ENCODE assay signal across 8 cellular contexts in genomic region chr4:80336582-80336981, GRCh38. TPM values are rescaled to one million over a fixed set of nuclear protein-coding genes. Genes with fewer than 3 reads are reported as not detected.
A peak's percentile ranks its signal among the peaks of the same experiment; 100 is the strongest.
DNase-seq lines count a peak whose midpoint lies in the region; ATAC-seq, FAIRE-seq and TF ChIP-seq lines count a peak whose summit lies in the region.

No MANE protein-coding gene starts in this region.

- TF ChIP-seq RAD21 in H1 (IDR thresholded peaks at IDR 0.05 in 1 of 2, conservative IDR thresholded peaks at IDR 0.05 in 1 of 2; ENCODE audit: low read depth in 2 of 2, low read length in 2 of 2) = peak; percentile 62 to 69

- H4K5ac ChIP-seq in H1 (ENCODE audit: insufficient read length, low read depth, low read length) = no peak overlapping the region

- WGBS in H1 (ENCODE audit: extremely low coverage in 1 of 2, insufficient coverage in 1 of 2, insufficient read length in 1 of 2, insufficient replicate concordance in 2 of 2, low coverage in 1 of 2, low lambda C conversion rate in 2 of 2, missing lambda C conversion rate in 1 of 2), 2 experiments = 37% methylated on average over 10 of the region's 10 CpGs; no CpG with 5 or more reads in 1 of the 2 experiments

- no peak for TF ChIP-seq POLR2A in H1 (IDR thresholded peaks at IDR 0.05; ENCODE audit: control extremely low read depth in 1 of 2, low read depth in 2 of 2, low read length in 2 of 2)

- TF ChIP-seq EP300 in H1 (IDR thresholded peaks at IDR 0.05; ENCODE audit: borderline replicate concordance in 1 of 2, low read depth in 2 of 2, low read length in 2 of 2) = no peak

- FAIRE-seq in H1 (lab: Jason Lieb, UNC) = peak; percentile 57

- H3K56ac ChIP-seq in H1 (replicated peaks; ENCODE audit: insufficient read length, low read depth, low read length) = no peak overlapping the region

- H3K4me2 ChIP-seq in H1 (ENCODE audit: insufficient read depth in 1 of 2, low read depth in 2 of 2, low read length in 2 of 2) = peak overlapping the region; percentile 54 to 93; a peak in 3 of 4 replicates

- H3K4me3 ChIP-seq in NT2/D1 (ENCODE audit: insufficient read length, low read depth) = peak overlapping the region; percentile 11
- peak overlapping the region in 2 of 4 experiments; percentile 81 to 84; a peak in 3 of 8 replicates for H3K4me3 ChIP-seq in H1 (ENCODE audit: extremely low read depth in 1 of 4, insufficient read depth in 2 of 4, low read depth in 3 of 4, low read length in 4 of 4)

- intact Hi-C loops in Right ventricle myocardium inferior (cut with DNase I) (loop anchor here (5.0 kb wide), 2 partner anchors 134 to 1384 kb away; no protein-coding TSS in a partner anchor), cardiac septum (cut with DNase I) (loop anchor here (10.0 kb wide), 1 partner anchor 1382 kb away; no protein-coding TSS in a partner anchor)

- no peaks in the 10 kb centered on the region for H3K79me1 ChIP-seq in H1 (ENCODE audit: low read depth, low read length)

- H4K20me1 ChIP-seq in H1 (replicated peaks in 1 of 2; ENCODE audit: control insufficient read depth in 1 of 2, insufficient read depth in 2 of 2, low read length in 2 of 2) = no peaks in the 10 kb centered on the region

- H4K8ac ChIP-seq in H1 (ENCODE audit: extremely low read depth, insufficient read depth, low read length) = no peak overlapping the region

- H3K36me3 ChIP-seq in NT2/D1 (ENCODE audit: insufficient read depth, insufficient read length, low read length) = no peaks in the 10 kb centered on the region
- H3K36me3 ChIP-seq in H1 (ENCODE audit: control insufficient read depth in 2 of 4, insufficient read depth in 4 of 4, low read length in 3 of 4) = no peaks in the 10 kb centered on the region

- H3K18ac ChIP-seq in H1 (ENCODE audit: extremely low read depth, low read length) = no peak overlapping the region

- no peak overlapping the region for H3K14ac ChIP-seq in H1 (ENCODE audit: insufficient read length)

- no peaks in the 10 kb centered on the region for H3K79me2 ChIP-seq in H1 (ENCODE audit: control insufficient read depth in 1 of 2, insufficient read depth in 2 of 2, low read length in 2 of 2)

- no peak overlapping the region for H3K4ac ChIP-seq in H1 (replicated peaks; ENCODE audit: insufficient read length, low read depth, low read length)

- no peak overlapping the region for H3K9ac ChIP-seq in NT2/D1 (ENCODE audit: insufficient read length, low read depth)
- H3K9ac ChIP-seq in H1 (replicated peaks in 1 of 4; ENCODE audit: extremely low read depth in 1 of 4, low read depth in 3 of 4, low read length in 3 of 4) = no peak overlapping the region

- peaks cover 2% of the 10 kb centered on the region; the same call in 1 of the 2 replicates for H3K23me2 ChIP-seq in H1 (ENCODE audit: low read depth, low read length)

- H2AK5ac ChIP-seq in H1 (ENCODE audit: low read depth, low read length) = no peak overlapping the region

- no peak overlapping the region for H3K27ac ChIP-seq in H1 (ENCODE audit: low read depth, low read length)

- POLR2A ChIA-PET in H1 (lab: Charles Lee; ENCODE audit: partially characterized antibody) = interaction anchor here (0.8 kb wide), 2 partner anchors 116 to 717 kb away, joined by 3 read pairs; no protein-coding TSS in a partner anchor

- ATAC-seq in Right ventricle myocardium inferior = peak; percentile 56
- ATAC-seq in HG03460 (IDR thresholded peaks at IDR 0.05; ENCODE audit: unreplicated experiment) = no peak
- ATAC-seq in HG02938 (IDR thresholded peaks at IDR 0.05; ENCODE audit: unreplicated experiment) = no peak

- H4K91ac ChIP-seq in H1 (replicated peaks; ENCODE audit: insufficient read length, low read length) = no peak overlapping the region

- H2BK12ac ChIP-seq in H1 (ENCODE audit: low read depth, low read length) = no peak overlapping the region

- no peak overlapping the region for H2BK5ac ChIP-seq in H1 (ENCODE audit: low read depth, low read length)

- no peak overlapping the region for H2BK120ac ChIP-seq in H1 (replicated peaks; ENCODE audit: low read depth, low read length)

- peak; percentile 45 for DNase-seq in Right ventricle myocardium inferior (ENCODE audit: missing footprints)
- DNase-seq in cardiac septum (ENCODE audit: low spot score) = no peak
- peak; percentile 13 for DNase-seq in NT2/D1 (ENCODE audit: low read depth, low spot score)
- DNase-seq in H1 (ENCODE audit: low read depth in 1 of 2, low spot score in 2 of 2) = peak in 1 of 2 experiments; percentile 50
- DNase-seq in mucosa of gallbladder (ENCODE audit: low spot score) = peak; percentile 13
- no peak for DNase-seq in A172 (ENCODE audit: low spot score)

- H3K27me3 ChIP-seq in NT2/D1 (ENCODE audit: insufficient read depth, insufficient read length) (peaks cover 10% of the 10 kb centered on the region), H1 (replicated peaks in 1 of 4; ENCODE audit: control insufficient read depth in 3 of 4, extremely low read depth in 1 of 4, insufficient read depth in 3 of 4, low read length in 3 of 4) (peaks cover 0 to 11% (median 9%) of the 10 kb centered on the region in 4 experiments; a peak in 6 of 7 replicates)

- CTCF ChIA-PET in H1 (lab: Charles Lee; ENCODE audit: partially characterized antibody) = interaction anchor here (0.7 to 5.3 kb wide), 19 partner anchors 11 to 1385 kb away, joined by 3 to 37 read pairs (median 3); partner anchors contain the start of gene FGF5

- H3K23ac ChIP-seq in H1 (ENCODE audit: insufficient read length) = no peak overlapping the region

- H3K4me1 ChIP-seq in NT2/D1 (ENCODE audit: insufficient read depth, insufficient read length) (no peaks in the 10 kb centered on the region), H1 (replicated peaks in 1 of 4; ENCODE audit: control insufficient read depth in 3 of 4, insufficient read depth in 4 of 4, low read length in 3 of 4) (no peaks in the 10 kb centered on the region; a peak in 1 of 7 replicates)

- H2AFZ ChIP-seq in H1 (ENCODE audit: low read length) = no peak overlapping the region

- H3K9me3 ChIP-seq in NT2/D1 (ENCODE audit: insufficient read depth, low read length) = no peaks in the 10 kb centered on the region
- H3K9me3 ChIP-seq in H1 (ENCODE audit: insufficient read depth in 2 of 2, low read depth in 1 of 2, low read length in 1 of 2) = no peaks in the 10 kb centered on the region

- no peak overlapping the region for H2BK20ac ChIP-seq in H1 (ENCODE audit: low read length)

- peak; percentile 47 to 62 (median 57) for TF ChIP-seq CTCF in H1 (IDR thresholded peaks at IDR 0.05; ENCODE audit: control extremely low read depth in 1 of 3, insufficient read depth in 1 of 3, low read depth in 1 of 3, low read length in 3 of 3)

- H2BK15ac ChIP-seq in H1 (ENCODE audit: low read length) = no peak overlapping the region

TF ChIP-seq in H1, 55 proteins besides CTCF, POLR2A, EP300 and RAD21:
- TF ChIP-seq SRF (IDR thresholded peaks at IDR 0.05; ENCODE audit: low read depth, low read length) (no peak), HDAC2 (IDR thresholded peaks at IDR 0.05; ENCODE audit: borderline replicate concordance in 1 of 2, low read depth in 2 of 2, low read length in 2 of 2) (no peak; a peak in 1 of 4 replicates)

RNA-seq across cellular contexts. Expression of gene CFAP299, which starts 1.1 kb away (rescaled TPM):
- 0.38 TPM for total RNA-seq in Right ventricle myocardium inferior
- total RNA-seq in cardiac septum = not detected
- not detected in 2 replicates for total RNA-seq in H1 (2021; fragmentation: NEBNext Ultra II Directional; extraction: Animal tissue kit (Norgen Biotek cat#: 25700))
- not detected in 2 replicates for polyA plus RNA-seq in H1 (2011; rRNA removed)
- polyA plus RNA-seq in H1 (2011; cell fraction: cytosol; rRNA removed) = not detected
- not detected for polyA plus RNA-seq in H1 (2011; cell fraction: nucleus; rRNA removed)
- not detected in 4 replicates for polyA plus RNA-seq in H1 (2012, experiment 1 of 2)
- polyA plus RNA-seq in H1 (2012, experiment 2 of 2) = not detected
- not detected for polyA plus RNA-seq in H1 (2013, experiment 1 of 2)
- polyA plus RNA-seq in H1 (2013, experiment 2 of 2) = not detected
- not detected in 2 replicates for polyA minus RNA-seq in H1 (2011; rRNA and poly(A)+ RNA removed)
- not detected for polyA minus RNA-seq in H1 (2011; cell fraction: cytosol; rRNA and poly(A)+ RNA removed)
- polyA minus RNA-seq in H1 (2011; cell fraction: nucleus; rRNA and poly(A)+ RNA removed) = not detected
- total RNA-seq in mucosa of gallbladder = not detected
- 0.28 and 3.8 TPM in 2 replicates for total RNA-seq in A172 (2014; rRNA removed; shearing (Covaris generic))

Comparison
In these comparisons a context has a peak if more than half of its experiments do, and no peak if none do; other contexts are left out.
1. DNase-seq: peak in Right ventricle myocardium inferior (single experiment), NT2/D1 (single experiment) and mucosa of gallbladder (single experiment); none in cardiac septum (single experiment) and A172 (single experiment).